Comparison of ENCODE assay signal across 8 cellular contexts in the genomic region with DNA sequence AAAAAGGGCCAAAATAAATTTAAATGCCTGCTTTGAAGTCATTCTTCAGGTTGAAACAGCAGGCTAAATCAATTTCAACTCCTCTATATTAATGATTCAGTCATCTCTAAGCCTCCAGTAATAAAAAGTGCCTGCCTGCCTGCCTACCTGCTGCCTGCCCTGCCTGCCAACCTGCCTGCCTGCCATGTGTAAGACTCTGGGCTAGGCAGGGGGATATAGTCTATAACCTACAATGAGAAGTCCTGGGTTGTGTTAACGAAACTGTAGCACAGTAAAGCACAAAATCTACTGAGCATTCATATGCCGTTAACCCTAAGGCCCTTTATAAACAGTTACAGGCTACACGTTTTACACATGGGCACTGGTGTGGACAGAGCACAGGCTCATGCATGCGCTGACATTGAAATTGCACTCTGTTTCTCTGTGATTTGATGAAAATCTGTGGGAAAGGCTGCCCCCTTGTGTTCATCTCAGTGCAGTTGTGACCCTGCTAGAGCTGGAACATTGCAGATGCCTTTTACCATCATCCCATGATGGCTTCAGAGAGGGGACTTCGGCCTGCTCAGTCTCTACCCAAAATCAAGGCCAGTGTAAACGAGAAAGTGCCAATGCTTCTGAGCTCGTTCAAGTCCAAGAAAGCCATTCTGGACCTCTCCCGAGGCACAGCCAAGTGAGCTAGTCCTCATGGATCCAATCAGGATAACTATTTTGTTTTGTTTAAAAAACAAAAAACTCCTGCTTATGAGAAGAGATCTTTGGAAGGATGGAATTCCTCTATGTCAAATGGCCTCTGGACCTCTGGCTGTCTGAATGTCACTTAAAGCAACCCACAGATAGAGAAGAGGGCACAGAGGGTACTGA.
DNase-seq lines count a peak whose midpoint lies in the region; ATAC-seq and TF ChIP-seq lines count a peak whose summit lies in the region.

No MANE protein-coding gene starts in this region.

- H3K4me3 ChIP-seq in H7 (ENCODE audit: insufficient read depth, low read depth, low read length): no peak overlapping the region
- H3K4me3 ChIP-seq in Loucy (ENCODE audit: low read length, poor library complexity, severe bottlenecking): no peak overlapping the region
- H3K4me3 ChIP-seq in heart left ventricle: no peak overlapping the region

- H3K4me2 ChIP-seq in Loucy (ENCODE audit: low read depth, low read length, poor library complexity, severe bottlenecking): no peak overlapping the region

- H3K36me3 ChIP-seq in H7 (replicated peaks; ENCODE audit: control insufficient read depth, insufficient read depth, low read length): no peaks in the 10 kb centered on the region
- H3K36me3 ChIP-seq in Loucy (ENCODE audit: insufficient read depth, low read length): no peaks in the 10 kb centered on the region
- H3K36me3 ChIP-seq in heart left ventricle: no peaks in the 10 kb centered on the region

- H3K27me3 ChIP-seq in H7 (ENCODE audit: control insufficient read depth, insufficient read depth, low read length) (no peaks in the 10 kb centered on the region), Loucy (ENCODE audit: insufficient read depth, low read length, poor library complexity, severe bottlenecking) (no peaks in the 10 kb centered on the region), heart left ventricle (no peaks in the 10 kb centered on the region)

- TF ChIP-seq CTCF in GM12872 (IDR thresholded peaks at IDR 0.05; ENCODE audit: insufficient read depth, low read depth, low read length) (peak; percentile 86), Loucy (conservative IDR thresholded peaks at IDR 0.05; ENCODE audit: low read length) (peak; percentile 81), heart left ventricle (IDR thresholded peaks at IDR 0.05) (peak; percentile 61 to 84 (median 78))

- no peaks in the 10 kb centered on the region for H3F3A ChIP-seq in Loucy (ENCODE audit: low read depth)

- no peaks in the 10 kb centered on the region for H3K4me1 ChIP-seq in Loucy (ENCODE audit: insufficient read depth, low read length, poor library complexity, severe bottlenecking)
- H3K4me1 ChIP-seq in heart left ventricle: peaks cover 0 to 23% (median 7%) of the 10 kb centered on the region in 12 donors

- H2AFZ ChIP-seq in Loucy (ENCODE audit: low read length): no peak overlapping the region

- DNase-seq in H7 (peak; percentile 66), SKM-1 treated with dmso at 0.1 percent for 144 hours (lab: John Stamatoyannopoulos, UW; ENCODE audit: unreplicated experiment) (peak; percentile 26), heart left ventricle (peak in 4 of 5 donors; percentile 64 to 71 (median 67)), pulmonary artery endothelial cell (ENCODE audit: low read depth, low spot score) (peak; percentile 29), DMS79 (lab: John Stamatoyannopoulos, UW) (no peak)
- DNase-seq in activated naive CD8-positive, alpha-beta T cell treated with anti-CD3 and anti-CD28 coated beads, Interleukin-2, amount 50 U/mL, for 16 hours (ENCODE audit: low read depth, low spot score): peak; percentile 15

- intact Hi-C loops in heart left ventricle (cut with DNase I): loop anchor here (1.0 to 10.0 kb wide), 16 partner anchors 56 to 923 kb away; partner anchors contain the start of gene MEX3B (in 1 of the 10)

- 34 to 37% (median 36%) methylated on average over 8 of the region's 8 CpGs for WGBS in heart left ventricle, 4 donors

- no peaks in the 10 kb centered on the region for H4K20me1 ChIP-seq in Loucy (ENCODE audit: insufficient read depth, low read length, poor library complexity, severe bottlenecking)

- no peak overlapping the region for H3K9ac ChIP-seq in Loucy (ENCODE audit: low read depth, low read length, poor library complexity, severe bottlenecking)

- no peaks in the 10 kb centered on the region for H3K9me3 ChIP-seq in Loucy (ENCODE audit: insufficient read depth, low read depth, low read length)
- no peaks in the 10 kb centered on the region for H3K9me3 ChIP-seq in heart left ventricle

- no peak overlapping the region for H3K27ac ChIP-seq in heart left ventricle

- no peaks in the 10 kb centered on the region for H3K79me2 ChIP-seq in Loucy (ENCODE audit: insufficient read depth, low read length)

- ATAC-seq in heart left ventricle: peak; percentile 44 to 90 (median 82)

- TF ChIP-seq POLR2A in heart left ventricle (IDR thresholded peaks at IDR 0.05): no peak

- no peaks in the 10 kb centered on the region for H3K9me2 ChIP-seq in Loucy (replicated peaks; ENCODE audit: low read depth, low read length)
